1 cellular context compared by ENCODE assay signal in genomic region chr14:31174433-31174832, GRCh38.
TF ChIP-seq lines count a peak whose summit lies in the region.

No MANE protein-coding gene starts in this region.

TF ChIP-seq in HepG2, 621 proteins besides CTCF, POLR2A, EP300 and RAD21 (continued from another document):
- TF ChIP-seq KIAA2018 (CRISPR knock-in tag; IDR thresholded peaks at IDR 0.05; ENCODE audit: borderline replicate concordance), result no peak
- TF ChIP-seq ZBTB44 (CRISPR knock-in tag; IDR thresholded peaks at IDR 0.05), result no peak
- no peak for TF ChIP-seq ZNF772 (CRISPR knock-in tag; IDR thresholded peaks at IDR 0.05)
- TF ChIP-seq ZNF562 (CRISPR knock-in tag; IDR thresholded peaks at IDR 0.05; ENCODE audit: borderline replicate concordance), result no peak
- TF ChIP-seq KDM5A (IDR thresholded peaks at IDR 0.05; ENCODE audit: borderline replicate concordance, low read length), result no peak
- no peak for TF ChIP-seq ZNF660 (CRISPR knock-in tag; IDR thresholded peaks at IDR 0.05; ENCODE audit: borderline replicate concordance, low read depth)
- no peak for TF ChIP-seq ZNF639 (CRISPR knock-in tag; conservative IDR thresholded peaks at IDR 0.05)
- no peak for TF ChIP-seq ZNF282 (IDR thresholded peaks at IDR 0.05; ENCODE audit: partially characterized antibody)
- TF ChIP-seq, protein P1, sequence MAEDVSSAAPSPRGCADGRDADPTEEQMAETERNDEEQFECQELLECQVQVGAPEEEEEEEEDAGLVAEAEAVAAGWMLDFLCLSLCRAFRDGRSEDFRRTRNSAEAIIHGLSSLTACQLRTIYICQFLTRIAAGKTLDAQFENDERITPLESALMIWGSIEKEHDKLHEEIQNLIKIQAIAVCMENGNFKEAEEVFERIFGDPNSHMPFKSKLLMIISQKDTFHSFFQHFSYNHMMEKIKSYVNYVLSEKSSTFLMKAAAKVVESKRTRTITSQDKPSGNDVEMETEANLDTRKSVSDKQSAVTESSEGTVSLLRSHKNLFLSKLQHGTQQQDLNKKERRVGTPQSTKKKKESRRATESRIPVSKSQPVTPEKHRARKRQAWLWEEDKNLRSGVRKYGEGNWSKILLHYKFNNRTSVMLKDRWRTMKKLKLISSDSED (CRISPR knock-in tag; IDR thresholded peaks at IDR 0.05), result 0 out of 2 replicates have a peak, but pooled peaks have one; percentile 25
- no peak for TF ChIP-seq ZNF275 (CRISPR knock-in tag; IDR thresholded peaks at IDR 0.05; ENCODE audit: borderline replicate concordance)
- no peak for TF ChIP-seq ZNF430 (CRISPR knock-in tag; IDR thresholded peaks at IDR 0.05)
- TF ChIP-seq MED8 (CRISPR knock-in tag; IDR thresholded peaks at IDR 0.05; ENCODE audit: insufficient replicate concordance), result no peak
- no peak for TF ChIP-seq STAT5B (CRISPR knock-in tag; IDR thresholded peaks at IDR 0.05)
- TF ChIP-seq MAFK (conservative IDR thresholded peaks at IDR 0.05 in 1 of 2, IDR thresholded peaks at IDR 0.05 in 1 of 2; ENCODE audit: low read length in 2 of 2), result peak; percentile 99
- no peak for TF ChIP-seq GATAD1 (CRISPR knock-in tag; IDR thresholded peaks at IDR 0.05)
- no peak for TF ChIP-seq ZNF333 (CRISPR knock-in tag; IDR thresholded peaks at IDR 0.05; ENCODE audit: borderline replicate concordance)
- no peak for TF ChIP-seq TSC22D2 (CRISPR knock-in tag; IDR thresholded peaks at IDR 0.05; ENCODE audit: borderline replicate concordance)
- TF ChIP-seq MAFF (IDR thresholded peaks at IDR 0.05; ENCODE audit: low read depth, low read length), result peak; percentile 98
